ENCODE assay signal across 1 cellular context in the genomic region with DNA sequence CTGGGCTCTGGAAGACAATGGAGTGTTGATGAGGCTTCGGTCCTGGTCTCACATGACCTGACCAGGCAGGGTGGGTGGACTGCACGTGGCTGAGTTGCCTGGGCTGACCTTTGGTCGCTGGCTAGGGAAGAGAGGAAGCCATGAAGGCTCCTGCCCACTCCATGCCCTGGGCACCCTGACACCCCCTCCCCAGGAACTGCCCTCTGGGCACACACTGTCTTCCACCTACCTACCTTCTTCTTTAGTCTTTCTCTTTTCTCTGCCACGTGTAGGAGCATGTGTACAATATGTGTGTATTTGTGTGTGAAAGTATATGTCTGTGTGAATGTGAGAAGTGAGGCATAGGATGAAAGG.
TF ChIP-seq lines count a peak whose summit lies in the region.

No MANE protein-coding gene starts in this region.

TF ChIP-seq in HepG2, 621 proteins besides CTCF, POLR2A, EP300 and RAD21 (continued from another document and continues in another):
- TF ChIP-seq, protein P1, sequence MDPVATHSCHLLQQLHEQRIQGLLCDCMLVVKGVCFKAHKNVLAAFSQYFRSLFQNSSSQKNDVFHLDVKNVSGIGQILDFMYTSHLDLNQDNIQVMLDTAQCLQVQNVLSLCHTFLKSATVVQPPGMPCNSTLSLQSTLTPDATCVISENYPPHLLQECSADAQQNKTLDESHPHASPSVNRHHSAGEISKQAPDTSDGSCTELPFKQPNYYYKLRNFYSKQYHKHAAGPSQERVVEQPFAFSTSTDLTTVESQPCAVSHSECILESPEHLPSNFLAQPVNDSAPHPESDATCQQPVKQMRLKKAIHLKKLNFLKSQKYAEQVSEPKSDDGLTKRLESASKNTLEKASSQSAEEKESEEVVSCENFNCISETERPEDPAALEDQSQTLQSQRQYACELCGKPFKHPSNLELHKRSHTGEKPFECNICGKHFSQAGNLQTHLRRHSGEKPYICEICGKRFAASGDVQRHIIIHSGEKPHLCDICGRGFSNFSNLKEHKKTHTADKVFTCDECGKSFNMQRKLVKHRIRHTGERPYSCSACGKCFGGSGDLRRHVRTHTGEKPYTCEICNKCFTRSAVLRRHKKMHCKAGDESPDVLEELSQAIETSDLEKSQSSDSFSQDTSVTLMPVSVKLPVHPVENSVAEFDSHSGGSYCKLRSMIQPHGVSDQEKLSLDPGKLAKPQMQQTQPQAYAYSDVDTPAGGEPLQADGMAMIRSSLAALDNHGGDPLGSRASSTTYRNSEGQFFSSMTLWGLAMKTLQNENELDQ (CRISPR knock-in tag; IDR thresholded peaks at IDR 0.05; ENCODE audit: borderline replicate concordance), result 0 out of 2 replicates have a peak, but pooled peaks have one; percentile 47
- TF ChIP-seq TCF12 (IDR thresholded peaks at IDR 0.05), result no peak
- TF ChIP-seq TCF12 (CRISPR knock-in tag; IDR thresholded peaks at IDR 0.05), result no peak
- peak; percentile 46; the same call in 1 of the 2 replicates for TF ChIP-seq RXRA (CRISPR knock-in tag; IDR thresholded peaks at IDR 0.05)
- peak; percentile 79; the same call in 1 of the 2 replicates for TF ChIP-seq ZNF644 (CRISPR knock-in tag; IDR thresholded peaks at IDR 0.05; ENCODE audit: low read depth)
- TF ChIP-seq ZNF432 (CRISPR knock-in tag; IDR thresholded peaks at IDR 0.05; ENCODE audit: borderline replicate concordance), result no peak
- TF ChIP-seq MAF1 (CRISPR knock-in tag; IDR thresholded peaks at IDR 0.05; ENCODE audit: borderline replicate concordance), result 0 out of 2 replicates have a peak, but pooled peaks have one; percentile 42
- TF ChIP-seq, protein P2, sequence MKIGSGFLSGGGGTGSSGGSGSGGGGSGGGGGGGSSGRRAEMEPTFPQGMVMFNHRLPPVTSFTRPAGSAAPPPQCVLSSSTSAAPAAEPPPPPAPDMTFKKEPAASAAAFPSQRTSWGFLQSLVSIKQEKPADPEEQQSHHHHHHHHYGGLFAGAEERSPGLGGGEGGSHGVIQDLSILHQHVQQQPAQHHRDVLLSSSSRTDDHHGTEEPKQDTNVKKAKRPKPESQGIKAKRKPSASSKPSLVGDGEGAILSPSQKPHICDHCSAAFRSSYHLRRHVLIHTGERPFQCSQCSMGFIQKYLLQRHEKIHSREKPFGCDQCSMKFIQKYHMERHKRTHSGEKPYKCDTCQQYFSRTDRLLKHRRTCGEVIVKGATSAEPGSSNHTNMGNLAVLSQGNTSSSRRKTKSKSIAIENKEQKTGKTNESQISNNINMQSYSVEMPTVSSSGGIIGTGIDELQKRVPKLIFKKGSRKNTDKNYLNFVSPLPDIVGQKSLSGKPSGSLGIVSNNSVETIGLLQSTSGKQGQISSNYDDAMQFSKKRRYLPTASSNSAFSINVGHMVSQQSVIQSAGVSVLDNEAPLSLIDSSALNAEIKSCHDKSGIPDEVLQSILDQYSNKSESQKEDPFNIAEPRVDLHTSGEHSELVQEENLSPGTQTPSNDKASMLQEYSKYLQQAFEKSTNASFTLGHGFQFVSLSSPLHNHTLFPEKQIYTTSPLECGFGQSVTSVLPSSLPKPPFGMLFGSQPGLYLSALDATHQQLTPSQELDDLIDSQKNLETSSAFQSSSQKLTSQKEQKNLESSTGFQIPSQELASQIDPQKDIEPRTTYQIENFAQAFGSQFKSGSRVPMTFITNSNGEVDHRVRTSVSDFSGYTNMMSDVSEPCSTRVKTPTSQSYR (CRISPR knock-in tag; IDR thresholded peaks at IDR 0.05; ENCODE audit: borderline replicate concordance), result peak; percentile 53; the same call in 1 of the 2 replicates
- TF ChIP-seq, protein P3, sequence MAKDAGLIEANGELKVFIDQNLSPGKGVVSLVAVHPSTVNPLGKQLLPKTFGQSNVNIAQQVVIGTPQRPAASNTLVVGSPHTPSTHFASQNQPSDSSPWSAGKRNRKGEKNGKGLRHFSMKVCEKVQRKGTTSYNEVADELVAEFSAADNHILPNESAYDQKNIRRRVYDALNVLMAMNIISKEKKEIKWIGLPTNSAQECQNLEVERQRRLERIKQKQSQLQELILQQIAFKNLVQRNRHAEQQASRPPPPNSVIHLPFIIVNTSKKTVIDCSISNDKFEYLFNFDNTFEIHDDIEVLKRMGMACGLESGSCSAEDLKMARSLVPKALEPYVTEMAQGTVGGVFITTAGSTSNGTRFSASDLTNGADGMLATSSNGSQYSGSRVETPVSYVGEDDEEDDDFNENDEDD (CRISPR knock-in tag; IDR thresholded peaks at IDR 0.05; ENCODE audit: borderline replicate concordance), result peak; percentile 91; the same call in 1 of the 2 replicates
- TF ChIP-seq KMT2A (CRISPR knock-in tag; IDR thresholded peaks at IDR 0.05), result no peak
- TF ChIP-seq FOSL1 (CRISPR knock-in tag; IDR thresholded peaks at IDR 0.05; ENCODE audit: borderline replicate concordance), result no peak
- peak; percentile 30; the same call in 1 of the 2 replicates for TF ChIP-seq ZFP37 (CRISPR knock-in tag; IDR thresholded peaks at IDR 0.05; ENCODE audit: borderline replicate concordance)
- TF ChIP-seq IRX3 (CRISPR knock-in tag; IDR thresholded peaks at IDR 0.05; ENCODE audit: borderline replicate concordance, low read depth), result no peak
- TF ChIP-seq HOXD1 (CRISPR knock-in tag; IDR thresholded peaks at IDR 0.05), result no peak
- peak; percentile 24; the same call in 1 of the 2 replicates for TF ChIP-seq ZNF124 (CRISPR knock-in tag; IDR thresholded peaks at IDR 0.05)
- no peak for TF ChIP-seq GABPA (IDR thresholded peaks at IDR 0.05; ENCODE audit: low read depth, low read length)
- TF ChIP-seq GABPA (CRISPR knock-in tag; IDR thresholded peaks at IDR 0.05; ENCODE audit: low read depth), result no peak
- TF ChIP-seq, protein P4, sequence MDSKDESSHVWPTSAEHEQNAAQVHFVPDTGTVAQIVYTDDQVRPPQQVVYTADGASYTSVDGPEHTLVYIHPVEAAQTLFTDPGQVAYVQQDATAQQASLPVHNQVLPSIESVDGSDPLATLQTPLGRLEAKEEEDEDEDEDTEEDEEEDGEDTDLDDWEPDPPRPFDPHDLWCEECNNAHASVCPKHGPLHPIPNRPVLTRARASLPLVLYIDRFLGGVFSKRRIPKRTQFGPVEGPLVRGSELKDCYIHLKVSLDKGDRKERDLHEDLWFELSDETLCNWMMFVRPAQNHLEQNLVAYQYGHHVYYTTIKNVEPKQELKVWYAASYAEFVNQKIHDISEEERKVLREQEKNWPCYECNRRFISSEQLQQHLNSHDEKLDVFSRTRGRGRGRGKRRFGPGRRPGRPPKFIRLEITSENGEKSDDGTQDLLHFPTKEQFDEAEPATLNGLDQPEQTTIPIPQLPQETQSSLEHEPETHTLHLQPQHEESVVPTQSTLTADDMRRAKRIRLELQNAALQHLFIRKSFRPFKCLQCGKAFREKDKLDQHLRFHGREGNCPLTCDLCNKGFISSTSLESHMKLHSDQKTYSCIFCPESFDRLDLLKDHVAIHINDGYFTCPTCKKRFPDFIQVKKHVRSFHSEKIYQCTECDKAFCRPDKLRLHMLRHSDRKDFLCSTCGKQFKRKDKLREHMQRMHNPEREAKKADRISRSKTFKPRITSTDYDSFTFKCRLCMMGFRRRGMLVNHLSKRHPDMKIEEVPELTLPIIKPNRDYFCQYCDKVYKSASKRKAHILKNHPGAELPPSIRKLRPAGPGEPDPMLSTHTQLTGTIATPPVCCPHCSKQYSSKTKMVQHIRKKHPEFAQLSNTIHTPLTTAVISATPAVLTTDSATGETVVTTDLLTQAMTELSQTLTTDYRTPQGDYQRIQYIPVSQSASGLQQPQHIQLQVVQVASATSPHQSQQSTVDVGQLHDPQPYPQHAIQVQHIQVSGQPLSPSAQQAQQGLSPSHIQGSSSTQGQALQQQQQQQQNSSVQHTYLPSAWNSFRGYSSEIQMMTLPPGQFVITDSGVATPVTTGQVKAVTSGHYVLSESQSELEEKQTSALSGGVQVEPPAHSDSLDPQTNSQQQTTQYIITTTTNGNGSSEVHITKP (CRISPR knock-in tag; IDR thresholded peaks at IDR 0.05; ENCODE audit: low read depth), result no peak
- TF ChIP-seq, protein P5, sequence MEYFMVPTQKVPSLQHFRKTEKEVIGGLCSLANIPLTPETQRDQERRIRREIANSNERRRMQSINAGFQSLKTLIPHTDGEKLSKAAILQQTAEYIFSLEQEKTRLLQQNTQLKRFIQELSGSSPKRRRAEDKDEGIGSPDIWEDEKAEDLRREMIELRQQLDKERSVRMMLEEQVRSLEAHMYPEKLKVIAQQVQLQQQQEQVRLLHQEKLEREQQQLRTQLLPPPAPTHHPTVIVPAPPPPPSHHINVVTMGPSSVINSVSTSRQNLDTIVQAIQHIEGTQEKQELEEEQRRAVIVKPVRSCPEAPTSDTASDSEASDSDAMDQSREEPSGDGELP (IDR thresholded peaks at IDR 0.05; ENCODE audit: borderline replicate concordance, low read depth), result no peak
- no peak for TF ChIP-seq ZNF441 (CRISPR knock-in tag; IDR thresholded peaks at IDR 0.05; ENCODE audit: borderline replicate concordance)
- TF ChIP-seq TCF7L2 (IDR thresholded peaks at IDR 0.05; ENCODE audit: low read depth, low read length), result no peak
- 0 out of 2 replicates have a peak, but pooled peaks have one; percentile 60 for TF ChIP-seq YEATS4 (CRISPR knock-in tag; IDR thresholded peaks at IDR 0.05; ENCODE audit: borderline replicate concordance)
- TF ChIP-seq ZNF431 (CRISPR knock-in tag; IDR thresholded peaks at IDR 0.05; ENCODE audit: borderline replicate concordance, low read depth), result no peak
- TF ChIP-seq, protein P6, sequence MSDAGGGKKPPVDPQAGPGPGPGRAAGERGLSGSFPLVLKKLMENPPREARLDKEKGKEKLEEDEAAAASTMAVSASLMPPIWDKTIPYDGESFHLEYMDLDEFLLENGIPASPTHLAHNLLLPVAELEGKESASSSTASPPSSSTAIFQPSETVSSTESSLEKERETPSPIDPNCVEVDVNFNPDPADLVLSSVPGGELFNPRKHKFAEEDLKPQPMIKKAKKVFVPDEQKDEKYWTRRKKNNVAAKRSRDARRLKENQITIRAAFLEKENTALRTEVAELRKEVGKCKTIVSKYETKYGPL (CRISPR knock-in tag; IDR thresholded peaks at IDR 0.05), result no peak
- no peak for TF ChIP-seq BORCS8-MEF2B (CRISPR knock-in tag; IDR thresholded peaks at IDR 0.05)
- TF ChIP-seq, protein P7, sequence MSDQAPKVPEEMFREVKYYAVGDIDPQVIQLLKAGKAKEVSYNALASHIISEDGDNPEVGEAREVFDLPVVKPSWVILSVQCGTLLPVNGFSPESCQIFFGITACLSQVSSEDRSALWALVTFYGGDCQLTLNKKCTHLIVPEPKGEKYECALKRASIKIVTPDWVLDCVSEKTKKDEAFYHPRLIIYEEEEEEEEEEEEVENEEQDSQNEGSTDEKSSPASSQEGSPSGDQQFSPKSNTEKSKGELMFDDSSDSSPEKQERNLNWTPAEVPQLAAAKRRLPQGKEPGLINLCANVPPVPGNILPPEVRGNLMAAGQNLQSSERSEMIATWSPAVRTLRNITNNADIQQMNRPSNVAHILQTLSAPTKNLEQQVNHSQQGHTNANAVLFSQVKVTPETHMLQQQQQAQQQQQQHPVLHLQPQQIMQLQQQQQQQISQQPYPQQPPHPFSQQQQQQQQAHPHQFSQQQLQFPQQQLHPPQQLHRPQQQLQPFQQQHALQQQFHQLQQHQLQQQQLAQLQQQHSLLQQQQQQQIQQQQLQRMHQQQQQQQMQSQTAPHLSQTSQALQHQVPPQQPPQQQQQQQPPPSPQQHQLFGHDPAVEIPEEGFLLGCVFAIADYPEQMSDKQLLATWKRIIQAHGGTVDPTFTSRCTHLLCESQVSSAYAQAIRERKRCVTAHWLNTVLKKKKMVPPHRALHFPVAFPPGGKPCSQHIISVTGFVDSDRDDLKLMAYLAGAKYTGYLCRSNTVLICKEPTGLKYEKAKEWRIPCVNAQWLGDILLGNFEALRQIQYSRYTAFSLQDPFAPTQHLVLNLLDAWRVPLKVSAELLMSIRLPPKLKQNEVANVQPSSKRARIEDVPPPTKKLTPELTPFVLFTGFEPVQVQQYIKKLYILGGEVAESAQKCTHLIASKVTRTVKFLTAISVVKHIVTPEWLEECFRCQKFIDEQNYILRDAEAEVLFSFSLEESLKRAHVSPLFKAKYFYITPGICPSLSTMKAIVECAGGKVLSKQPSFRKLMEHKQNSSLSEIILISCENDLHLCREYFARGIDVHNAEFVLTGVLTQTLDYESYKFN (CRISPR knock-in tag; conservative IDR thresholded peaks at IDR 0.05), result no peak
- no peak for TF ChIP-seq ZNF563 (CRISPR knock-in tag; IDR thresholded peaks at IDR 0.05)
- no peak for TF ChIP-seq ZNF143 (CRISPR knock-in tag; IDR thresholded peaks at IDR 0.05)
- no peak for TF ChIP-seq ARNTL (CRISPR knock-in tag; IDR thresholded peaks at IDR 0.05)
- TF ChIP-seq, protein P8, sequence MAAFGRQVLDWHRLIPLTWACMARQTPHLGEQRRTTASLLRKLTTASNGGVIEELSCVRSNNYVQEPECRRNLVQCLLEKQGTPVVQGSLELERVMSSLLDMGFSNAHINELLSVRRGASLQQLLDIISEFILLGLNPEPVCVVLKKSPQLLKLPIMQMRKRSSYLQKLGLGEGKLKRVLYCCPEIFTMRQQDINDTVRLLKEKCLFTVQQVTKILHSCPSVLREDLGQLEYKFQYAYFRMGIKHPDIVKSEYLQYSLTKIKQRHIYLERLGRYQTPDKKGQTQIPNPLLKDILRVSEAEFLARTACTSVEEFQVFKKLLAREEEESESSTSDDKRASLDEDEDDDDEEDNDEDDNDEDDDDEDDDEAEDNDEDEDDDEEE (CRISPR knock-in tag; IDR thresholded peaks at IDR 0.05), result no peak
- no peak for TF ChIP-seq HOXA5 (CRISPR knock-in tag; IDR thresholded peaks at IDR 0.05)
- TF ChIP-seq SOX6 (IDR thresholded peaks at IDR 0.05), result no peak
- TF ChIP-seq SOX6 (CRISPR knock-in tag; IDR thresholded peaks at IDR 0.05), result peak; percentile 84
- TF ChIP-seq, protein P9, sequence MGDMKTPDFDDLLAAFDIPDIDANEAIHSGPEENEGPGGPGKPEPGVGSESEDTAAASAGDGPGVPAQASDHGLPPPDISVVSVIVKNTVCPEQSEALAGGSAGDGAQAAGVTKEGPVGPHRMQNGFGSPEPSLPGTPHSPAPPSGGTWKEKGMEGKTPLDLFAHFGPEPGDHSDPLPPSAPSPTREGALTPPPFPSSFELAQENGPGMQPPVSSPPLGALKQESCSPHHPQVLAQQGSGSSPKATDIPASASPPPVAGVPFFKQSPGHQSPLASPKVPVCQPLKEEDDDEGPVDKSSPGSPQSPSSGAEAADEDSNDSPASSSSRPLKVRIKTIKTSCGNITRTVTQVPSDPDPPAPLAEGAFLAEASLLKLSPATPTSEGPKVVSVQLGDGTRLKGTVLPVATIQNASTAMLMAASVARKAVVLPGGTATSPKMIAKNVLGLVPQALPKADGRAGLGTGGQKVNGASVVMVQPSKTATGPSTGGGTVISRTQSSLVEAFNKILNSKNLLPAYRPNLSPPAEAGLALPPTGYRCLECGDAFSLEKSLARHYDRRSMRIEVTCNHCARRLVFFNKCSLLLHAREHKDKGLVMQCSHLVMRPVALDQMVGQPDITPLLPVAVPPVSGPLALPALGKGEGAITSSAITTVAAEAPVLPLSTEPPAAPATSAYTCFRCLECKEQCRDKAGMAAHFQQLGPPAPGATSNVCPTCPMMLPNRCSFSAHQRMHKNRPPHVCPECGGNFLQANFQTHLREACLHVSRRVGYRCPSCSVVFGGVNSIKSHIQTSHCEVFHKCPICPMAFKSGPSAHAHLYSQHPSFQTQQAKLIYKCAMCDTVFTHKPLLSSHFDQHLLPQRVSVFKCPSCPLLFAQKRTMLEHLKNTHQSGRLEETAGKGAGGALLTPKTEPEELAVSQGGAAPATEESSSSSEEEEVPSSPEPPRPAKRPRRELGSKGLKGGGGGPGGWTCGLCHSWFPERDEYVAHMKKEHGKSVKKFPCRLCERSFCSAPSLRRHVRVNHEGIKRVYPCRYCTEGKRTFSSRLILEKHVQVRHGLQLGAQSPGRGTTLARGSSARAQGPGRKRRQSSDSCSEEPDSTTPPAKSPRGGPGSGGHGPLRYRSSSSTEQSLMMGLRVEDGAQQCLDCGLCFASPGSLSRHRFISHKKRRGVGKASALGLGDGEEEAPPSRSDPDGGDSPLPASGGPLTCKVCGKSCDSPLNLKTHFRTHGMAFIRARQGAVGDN (CRISPR knock-in tag; IDR thresholded peaks at IDR 0.05), result peak; percentile 90
- TF ChIP-seq TEAD3 (CRISPR knock-in tag; optimal IDR thresholded peaks at IDR 0.05; ENCODE audit: borderline replicate concordance), result no peak
- TF ChIP-seq KAT2B (IDR thresholded peaks at IDR 0.05; ENCODE audit: borderline replicate concordance, low read depth, low read length), result no peak
